ENCODE assay signal across 15 cellular contexts in the genomic region with DNA sequence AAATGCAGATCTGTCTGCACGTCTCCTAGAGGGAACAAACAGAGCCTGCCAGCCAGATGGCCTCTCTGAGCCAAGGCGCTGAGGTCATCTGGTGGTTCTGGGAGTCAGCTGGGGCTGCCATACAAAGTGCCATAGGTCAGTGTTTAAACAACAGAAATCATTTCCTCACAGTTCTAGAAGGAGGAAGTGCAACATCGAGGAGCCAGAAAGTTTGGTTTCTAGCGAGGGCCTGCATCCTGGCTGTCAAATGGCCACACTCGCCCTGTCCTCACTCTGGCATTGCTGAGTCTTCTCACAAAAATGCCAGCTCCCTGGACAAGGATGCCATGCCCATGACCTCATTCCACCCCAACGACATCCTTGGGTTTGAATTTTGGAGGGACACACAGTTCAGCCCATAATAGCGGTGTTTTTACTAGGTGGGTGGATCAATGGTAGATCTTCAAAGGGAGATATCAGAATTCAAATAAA. TPM values are rescaled to one million over a fixed set of nuclear protein-coding genes. Genes with fewer than 3 reads are reported as not detected.
DNase-seq lines count a peak whose midpoint lies in the region; ATAC-seq, FAIRE-seq and TF ChIP-seq lines count a peak whose summit lies in the region.
"Had no signal": no experiment of that assay in that cellular context is flagged by ENCODE, and none has a peak within 500 bp of the region (broad histone marks: within the 10 kb centered on the region; RNA-seq: fewer than 3 reads in every experiment).

No MANE protein-coding gene starts in this region.

- no peaks in the 10 kb centered on the region for H3K9me2 ChIP-seq in MM.1S (replicated peaks; ENCODE audit: insufficient read depth, low read length)

- no peak overlapping the region for H2BK12ac ChIP-seq in trophoblast cell (ENCODE audit: low read length)

- H4K20me1 ChIP-seq in astrocyte (ENCODE audit: insufficient read depth, low read length) = no peaks in the 10 kb centered on the region
- H4K20me1 ChIP-seq in MM.1S (ENCODE audit: insufficient read depth, low read length) = no peaks in the 10 kb centered on the region

- ATAC-seq in lung (ENCODE audit: insufficient read depth, low FRiP score) (no peak), HG03520 (IDR thresholded peaks at IDR 0.05; ENCODE audit: unreplicated experiment) (no peak)

- no peak overlapping the region for H2BK5ac ChIP-seq in trophoblast cell (ENCODE audit: low read depth, low read length, poor library complexity)

- no peak overlapping the region for H2AK5ac ChIP-seq in trophoblast cell (ENCODE audit: low read length)

- H3K4me1 ChIP-seq in astrocyte (ENCODE audit: insufficient read depth, low read length) (no peaks in the 10 kb centered on the region), lung (ENCODE audit: control insufficient read depth in 2 of 2, insufficient read depth in 2 of 2, low read length in 2 of 2) (no peaks in the 10 kb centered on the region), Peyer's patch (no peaks in the 10 kb centered on the region), trophoblast cell (ENCODE audit: control insufficient read depth in 1 of 2, insufficient read depth in 2 of 2, low read length in 2 of 2) (no peaks in the 10 kb centered on the region), MM.1S (ENCODE audit: low read length) (no peaks in the 10 kb centered on the region)

- H3K4ac ChIP-seq in trophoblast cell (ENCODE audit: low read depth, low read length) = no peak overlapping the region

- H3K18ac ChIP-seq in trophoblast cell (ENCODE audit: low read length) = no peak overlapping the region

- H3K79me1 ChIP-seq in trophoblast cell (ENCODE audit: low read length) = no peaks in the 10 kb centered on the region

- no peak overlapping the region for H3K4me3 Mint-ChIP-seq in astrocyte (ENCODE audit: unreplicated experiment)

- H3K27ac ChIP-seq in astrocyte (ENCODE audit: low read depth, low read length) (peak overlapping the region; percentile 10), lung (ENCODE audit: low read depth in 1 of 2, low read length in 1 of 2) (no peak overlapping the region), Peyer's patch (no peak overlapping the region), trophoblast cell (ENCODE audit: low read depth, low read length) (no peak overlapping the region), MM.1S (ENCODE audit: low read length) (no peak overlapping the region)
- H3K27ac ChIP-seq: SK-N-MC had no signal

- H4K8ac ChIP-seq in trophoblast cell (ENCODE audit: low read depth, low read length) = no peak overlapping the region

- no peak overlapping the region for H3K4me2 ChIP-seq in astrocyte (ENCODE audit: low read length)
- no peak overlapping the region for H3K4me2 ChIP-seq in trophoblast cell (ENCODE audit: low read length)
- no peak overlapping the region for H3K4me2 ChIP-seq in MM.1S (ENCODE audit: low read depth, low read length)

- no peak for TF ChIP-seq POLR2A in Peyer's patch (IDR thresholded peaks at IDR 0.05)

- no peak overlapping the region for H2BK120ac ChIP-seq in trophoblast cell (ENCODE audit: insufficient read depth, low read length, poor library complexity)

- no peak overlapping the region for H3K23ac ChIP-seq in trophoblast cell (ENCODE audit: low read length)

- H3K14ac ChIP-seq in trophoblast cell (ENCODE audit: low read length) = no peak overlapping the region

- peak overlapping the region; percentile 79 for H3K27ac Mint-ChIP-seq in astrocyte (ENCODE audit: unreplicated experiment)

- H3K36me3 ChIP-seq in astrocyte (ENCODE audit: insufficient read depth, low read length) (no peaks in the 10 kb centered on the region), lung (ENCODE audit: control insufficient read depth in 2 of 2, insufficient read depth in 2 of 2, low read length in 2 of 2) (no peaks in the 10 kb centered on the region), Peyer's patch (no peaks in the 10 kb centered on the region), trophoblast cell (ENCODE audit: control insufficient read depth in 1 of 2, insufficient read depth in 2 of 2, low read length in 2 of 2) (no peaks in the 10 kb centered on the region), MM.1S (replicated peaks; ENCODE audit: insufficient read depth, low read length) (no peaks in the 10 kb centered on the region)
- H3K36me3 ChIP-seq: tibial nerve had no signal

- no peaks in the 10 kb centered on the region for H3K79me2 ChIP-seq in astrocyte (ENCODE audit: insufficient read depth, low read length)
- no peaks in the 10 kb centered on the region for H3K79me2 ChIP-seq in trophoblast cell (ENCODE audit: control insufficient read depth, insufficient read depth, low read length, poor library complexity)
- H3K79me2 ChIP-seq in MM.1S (ENCODE audit: low read length) = no peaks in the 10 kb centered on the region

- H3K9me3 Mint-ChIP-seq in astrocyte (ENCODE audit: unreplicated experiment) = peaks cover 2% of the 10 kb centered on the region

- H3F3A ChIP-seq in MM.1S (ENCODE audit: insufficient read depth, low read length) = no peaks in the 10 kb centered on the region

- no peaks in the 10 kb centered on the region for H3K36me3 Mint-ChIP-seq in astrocyte (ENCODE audit: low read depth, unreplicated experiment)
- H3K36me3 Mint-ChIP-seq: naive B cell had no signal

- H3K27me3 Mint-ChIP-seq in astrocyte (ENCODE audit: low read depth, unreplicated experiment) = peaks cover 13% of the 10 kb centered on the region
- H3K27me3 Mint-ChIP-seq: naive B cell had no signal

- H3K27me3 ChIP-seq in astrocyte (ENCODE audit: insufficient read depth, low read length) = no peaks in the 10 kb centered on the region
- H3K27me3 ChIP-seq in lung (ENCODE audit: control insufficient read depth, insufficient read depth) = no peaks in the 10 kb centered on the region
- no peaks in the 10 kb centered on the region for H3K27me3 ChIP-seq in Peyer's patch
- H3K27me3 ChIP-seq in trophoblast cell (ENCODE audit: insufficient read depth, low read length) = no peaks in the 10 kb centered on the region
- no peaks in the 10 kb centered on the region for H3K27me3 ChIP-seq in MM.1S (replicated peaks; ENCODE audit: insufficient read depth, low read length)
- H3K27me3 ChIP-seq: tibial nerve had no signal

- WGBS in lung, 2 donors = 35 to 38% methylated on average over 7 of the region's 7 CpGs
- WGBS in trophoblast cell (ENCODE audit: extremely low coverage, insufficient coverage, insufficient read length) = no CpG with 5 or more reads among the region's 7 CpGs

- H3K9ac ChIP-seq in astrocyte (ENCODE audit: low read length) (no peak overlapping the region), trophoblast cell (ENCODE audit: low read length) (no peak overlapping the region), MM.1S (ENCODE audit: low read length) (no peak overlapping the region)

- H4K12ac ChIP-seq in trophoblast cell (ENCODE audit: low read depth, low read length) = no peak overlapping the region

- H3K4me1 Mint-ChIP-seq in astrocyte (ENCODE audit: low read depth, unreplicated experiment) = peaks cover 20% of the 10 kb centered on the region
- H3K4me1 Mint-ChIP-seq: naive B cell had no signal

- peak; percentile 52 for FAIRE-seq in astrocyte (lab: Jason Lieb, UNC)

- no peak overlapping the region for H3K4me3 ChIP-seq in astrocyte (ENCODE audit: insufficient read depth, low read depth, low read length)
- H3K4me3 ChIP-seq in lung = no peak overlapping the region
- H3K4me3 ChIP-seq in Peyer's patch = no peak overlapping the region
- no peak overlapping the region for H3K4me3 ChIP-seq in trophoblast cell (ENCODE audit: low read depth, low read length)
- no peak overlapping the region for H3K4me3 ChIP-seq in MM.1S (ENCODE audit: low read length)
- H3K4me3 ChIP-seq: SK-N-MC, tibial nerve had no signal

- H4K91ac ChIP-seq in trophoblast cell (ENCODE audit: low read depth, low read length) = no peak overlapping the region

- H2AFZ ChIP-seq in astrocyte (ENCODE audit: low read depth, low read length) (peak overlapping the region; percentile 19), trophoblast cell (ENCODE audit: insufficient read depth, low read length, poor library complexity) (no peak overlapping the region), MM.1S (ENCODE audit: low read length) (no peak overlapping the region)

- TF ChIP-seq CTCF in astrocyte (IDR thresholded peaks at IDR 0.05; ENCODE audit: insufficient read depth, low read depth, low read length) (no peak), lung (IDR thresholded peaks at IDR 0.05; ENCODE audit: control extremely low read depth, extremely low read depth) (no peak), Peyer's patch (IDR thresholded peaks at IDR 0.05) (no peak), MM.1S (IDR thresholded peaks at IDR 0.05; ENCODE audit: low read length) (no peak)

- H3K9me3 ChIP-seq in astrocyte (ENCODE audit: insufficient read depth, low read depth, low read length) (no peaks in the 10 kb centered on the region), lung (ENCODE audit: control insufficient read depth in 2 of 2, insufficient read depth in 1 of 2, low read length in 1 of 2) (no peaks in the 10 kb centered on the region), Peyer's patch (peaks cover 0 to 6% (median 0%) of the 10 kb centered on the region in 4 donors), trophoblast cell (ENCODE audit: insufficient read depth, low read depth, low read length) (peaks cover under 1% of the 10 kb centered on the region), MM.1S (replicated peaks; ENCODE audit: insufficient read depth, low read length) (no peaks in the 10 kb centered on the region)
- H3K9me3 ChIP-seq: tibial nerve had no signal

- DNase-seq in AG20443 (ENCODE audit: low spot score) = peak; percentile 74
- peak; percentile 94 for DNase-seq in LHCN-M2 (ENCODE audit: low read depth)
- peak; percentile 15 for DNase-seq in astrocyte (ENCODE audit: low read depth)
- peak; percentile 26 for DNase-seq in lung (ENCODE audit: low spot score)
- no peak for DNase-seq in Peyer's patch
- no peak for DNase-seq in trophoblast cell
- DNase-seq in MM.1S = no peak
- DNase-seq: GOT3; naive B cell; NCI-H1694; stimulated activated CD4-positive, alpha-beta T cell treated with anti-CD3 and anti-CD28 coated beads, Interleukin-1b, Interleukin-23, amount 100 ng/mL, for 48 hours had no signal

RNA-seq across cellular contexts. Expression of a gene that starts 59.6 kb away (rescaled TPM):
- total RNA-seq in LHCN-M2 (2014; rRNA removed) (0.11 TPM in 1 of 2 replicates, not detected in the other), astrocyte (not detected in 2 replicates), lung (1 to 10 TPM in 1 of 2 donors, not detected in 1; 1.4 TPM), Peyer's patch (1 to 10 TPM in 1 of 4 donors, not detected in 3; 1.2 TPM)
- 0.04 TPM for polyA plus RNA-seq in LHCN-M2 (2012)
- polyA plus RNA-seq in lung = under 1 TPM in 1 of 2 donors, not detected in 1; 0.06 TPM
- polyA plus RNA-seq in trophoblast cell (2013) = 0.04 TPM in 2 replicates
- total RNA-seq: glomerular endothelial cell, tibial nerve had no signal

Comparison
In these comparisons a context has a peak if more than half of its experiments do, and no peak if none do; other contexts are left out.
1. DNase-seq: peak in AG20443 (single experiment), LHCN-M2 (single experiment), astrocyte (single experiment) and lung (single experiment); none in Peyer's patch (0 of 3), trophoblast cell (0 of 2) and MM.1S (single experiment).